In the genomic region with DNA sequence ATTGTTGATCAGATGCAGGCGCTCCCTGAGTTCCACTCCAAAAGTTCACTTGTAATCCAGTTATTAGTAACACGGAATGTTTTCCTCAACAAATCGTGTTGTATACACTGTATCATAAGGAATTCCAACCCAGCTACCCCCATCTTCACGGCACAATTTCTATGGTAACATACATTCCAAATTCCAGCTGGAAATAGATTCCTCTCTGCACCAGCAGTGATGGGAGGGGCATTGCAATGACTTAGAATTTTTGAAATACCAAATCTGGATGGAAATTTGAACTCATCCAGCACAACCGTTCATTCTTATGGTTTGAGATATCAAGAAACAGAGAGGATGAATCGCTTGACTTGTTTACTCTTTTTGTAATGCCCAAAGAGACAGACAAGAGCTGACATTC, we compare ENCODE assay signal across 27 cellular contexts. TPM values are rescaled to one million over a fixed set of nuclear protein-coding genes. Genes with fewer than 3 reads are reported as not detected.
DNase-seq lines count a peak whose midpoint lies in the region; ATAC-seq and TF ChIP-seq lines count a peak whose summit lies in the region.
"Had no signal": no experiment of that assay in that cellular context is flagged by ENCODE, and none has a peak within 500 bp of the region (broad histone marks: within the 10 kb centered on the region; RNA-seq: fewer than 3 reads in every experiment).

No MANE protein-coding gene starts in this region.

- peaks cover 29% of the 10 kb centered on the region for H3K36me3 Mint-ChIP-seq in osteocyte (ENCODE audit: unreplicated experiment)

- H3K27me3 ChIP-seq in SJSA1 (replicated peaks) (no peaks in the 10 kb centered on the region), fibroblast of lung (ENCODE audit: control insufficient read depth, insufficient read depth, low read length) (no peaks in the 10 kb centered on the region), vagina (no peaks in the 10 kb centered on the region)
- H3K27me3 ChIP-seq: foreskin keratinocyte, heart right ventricle, ovary, right atrium auricular region, SJCRH30 had no signal

- TF ChIP-seq CTCF in fibroblast of lung (conservative IDR thresholded peaks at IDR 0.05 in 1 of 2, IDR thresholded peaks at IDR 0.05 in 1 of 2; ENCODE audit: low read depth in 1 of 2, low read length in 2 of 2) (no peak), osteocyte (IDR thresholded peaks at IDR 0.05) (no peak), vagina (IDR thresholded peaks at IDR 0.05) (no peak)

- peaks cover 62% of the 10 kb centered on the region for H3K36me3 ChIP-seq in SJSA1
- H3K36me3 ChIP-seq in fibroblast of lung (ENCODE audit: control insufficient read depth, insufficient read depth, low read length), result no peaks in the 10 kb centered on the region
- H3K36me3 ChIP-seq in vagina, result peaks cover 0 to 52% of the 10 kb centered on the region in 2 donors
- H3K36me3 ChIP-seq: ovary had no signal

- H3K27ac ChIP-seq in SJSA1 (peak overlapping the region; percentile 26; the same call in 1 of the 2 replicates), fibroblast of lung (ENCODE audit: insufficient read depth, low read length) (no peak overlapping the region), vagina (no peak overlapping the region)
- H3K27ac ChIP-seq: foreskin keratinocyte, heart right ventricle, ovary, right atrium auricular region, SJCRH30 had no signal

- no peak overlapping the region for H3K4me3 Mint-ChIP-seq in osteocyte (ENCODE audit: unreplicated experiment)
- H3K4me3 Mint-ChIP-seq: activated T-cell treated with anti-CD3 and anti-CD28 coated beads, Interleukin-2, amount 50 U/mL, for 24 hours; CD8-positive, alpha-beta T cell; naive B cell; stimulated activated naive B cell treated with anti-CD40 and anti-IgM and Interleukin-4, amounts not matched to agents 10 μg/mL and 1 μg/mL and 100 μg/mL, for 72 hours had no signal

- no peaks in the 10 kb centered on the region for H3K27me3 Mint-ChIP-seq in osteocyte (ENCODE audit: unreplicated experiment)
- H3K27me3 Mint-ChIP-seq: activated T-cell treated with anti-CD3 and anti-CD28 coated beads, Interleukin-2, amount 50 U/mL, for 24 hours; naive B cell; stimulated activated naive B cell treated with anti-CD40 and anti-IgM and Interleukin-4, amounts not matched to agents 10 μg/mL and 1 μg/mL and 100 μg/mL, for 72 hours had no signal

- DNase-seq in AG20443 (ENCODE audit: low spot score), result peak; percentile 44
- peak; percentile 27 to 36 for DNase-seq in SJSA1 (ENCODE audit: low read depth in 1 of 2, low spot score in 2 of 2)
- peak; percentile 19 to 73 for DNase-seq in fibroblast of lung (ENCODE audit: low read depth in 2 of 2)
- DNase-seq in osteocyte (ENCODE audit: extremely low spot score, unreplicated experiment), result peak; percentile 40
- no peak for DNase-seq in NCI-H146 treated with DMSO at 0.1 percent for 48 hours (lab: John Stamatoyannopoulos, UW; ENCODE audit: unreplicated experiment)
- no peak for DNase-seq in vagina (ENCODE audit: extremely low spot score in 2 of 2)
- DNase-seq: activated T-cell treated with anti-CD3 and anti-CD28 coated beads, Interleukin-2, amount 50 U/mL, for 24 hours; AML-193; CD8-positive, alpha-beta T cell; central memory CD4-positive, alpha-beta T cell; foreskin keratinocyte; GOT3; heart right ventricle; Kasumi-1; mesendoderm; MV-4-11; naive B cell; NCI-H146; NCI-H2171 treated with DMSO at 0.1 percent for 48 hours; NCI-H69; ovary; SJCRH30; stimulated activated CD4-positive, alpha-beta T cell treated with anti-CD3 and anti-CD28 coated beads, Interleukin-12 subunit alpha, Interleukin-12 subunit beta, amount 100 ng/mL, for 4 hours; stimulated activated CD4-positive, alpha-beta T cell treated with anti-CD3 and anti-CD28 coated beads, Interleukin-4, amount 100 ng/mL, for 24 hours; stimulated activated naive B cell treated with anti-CD40 and anti-IgM and Interleukin-4, amounts not matched to agents 10 μg/mL and 1 μg/mL and 100 μg/mL, for 72 hours had no signal

- no peak for ATAC-seq in GM21423 (IDR thresholded peaks at IDR 0.05; ENCODE audit: unreplicated experiment)
- ATAC-seq: CD8-positive, alpha-beta T cell; foreskin keratinocyte; heart right ventricle; stimulated activated naive B cell treated with anti-CD40 and anti-IgM and Interleukin-4, amounts not matched to agents 10 μg/mL and 1 μg/mL and 100 μg/mL, for 72 hours had no signal

- H3K4me1 ChIP-seq in SJSA1 (replicated peaks), result peaks cover 12% of the 10 kb centered on the region; the same call in 1 of the 2 replicates
- H3K4me1 ChIP-seq in fibroblast of lung (ENCODE audit: control insufficient read depth, extremely low read depth, insufficient read depth, low read length), result no peaks in the 10 kb centered on the region
- no peaks in the 10 kb centered on the region for H3K4me1 ChIP-seq in vagina
- H3K4me1 ChIP-seq: foreskin keratinocyte, heart right ventricle, SJCRH30 had no signal

- no peak overlapping the region for H2AFZ ChIP-seq in fibroblast of lung (ENCODE audit: low read length)

- no peak for TF ChIP-seq POLR2A in vagina (IDR thresholded peaks at IDR 0.05)

- H3K79me2 ChIP-seq in fibroblast of lung (ENCODE audit: control insufficient read depth, insufficient read depth, low read length), result no peaks in the 10 kb centered on the region

- peak overlapping the region; percentile 66 for H3K27ac Mint-ChIP-seq in osteocyte (ENCODE audit: unreplicated experiment)
- H3K27ac Mint-ChIP-seq: activated T-cell treated with anti-CD3 and anti-CD28 coated beads, Interleukin-2, amount 50 U/mL, for 24 hours; stimulated activated naive B cell treated with anti-CD40 and anti-IgM and Interleukin-4, amounts not matched to agents 10 μg/mL and 1 μg/mL and 100 μg/mL, for 72 hours had no signal

- intact Hi-C loops in vagina (cut with DNase I), result no loop called here

- H3K4me3 ChIP-seq in SJSA1, result no peak overlapping the region
- no peak overlapping the region for H3K4me3 ChIP-seq in fibroblast of lung (replicated peaks in 1 of 4; ENCODE audit: control extremely low read depth in 1 of 4, insufficient read depth in 1 of 4, low read depth in 3 of 4, low read length in 4 of 4)
- H3K4me3 ChIP-seq in vagina, result no peak overlapping the region
- H3K4me3 ChIP-seq: heart right ventricle, ovary, right atrium auricular region, SJCRH30 had no signal

- H3K9me3 Mint-ChIP-seq in osteocyte (ENCODE audit: unreplicated experiment), result no peaks in the 10 kb centered on the region
- H3K9me3 Mint-ChIP-seq: activated T-cell treated with anti-CD3 and anti-CD28 coated beads, Interleukin-2, amount 50 U/mL, for 24 hours; CD8-positive, alpha-beta T cell; naive B cell; stimulated activated naive B cell treated with anti-CD40 and anti-IgM and Interleukin-4, amounts not matched to agents 10 μg/mL and 1 μg/mL and 100 μg/mL, for 72 hours had no signal

- H3K4me1 Mint-ChIP-seq in osteocyte (ENCODE audit: unreplicated experiment), result peaks cover 25% of the 10 kb centered on the region
- H3K4me1 Mint-ChIP-seq: naive B cell; stimulated activated naive B cell treated with anti-CD40 and anti-IgM and Interleukin-4, amounts not matched to agents 10 μg/mL and 1 μg/mL and 100 μg/mL, for 72 hours had no signal

- H4K20me1 ChIP-seq in fibroblast of lung (ENCODE audit: control insufficient read depth, extremely low read depth, insufficient read depth, low read length), result no peaks in the 10 kb centered on the region

- H3K9ac ChIP-seq in fibroblast of lung (ENCODE audit: insufficient read depth, low read length), result no peak overlapping the region

- no peaks in the 10 kb centered on the region for H3K9me3 ChIP-seq in SJSA1 (replicated peaks)
- H3K9me3 ChIP-seq in fibroblast of lung (ENCODE audit: control insufficient read depth, insufficient read depth, low read depth, low read length), result no peaks in the 10 kb centered on the region
- H3K9me3 ChIP-seq in vagina, result no peaks in the 10 kb centered on the region
- H3K9me3 ChIP-seq: heart right ventricle, ovary, right atrium auricular region, SJCRH30 had no signal

- no peak overlapping the region for H3K4me2 ChIP-seq in fibroblast of lung (ENCODE audit: extremely low read depth, insufficient read depth, low read length)

RNA-seq across cellular contexts. Expression of gene RHEB, which starts 38.9 kb away (rescaled TPM):
- 203 and 290 TPM in 2 replicates for total RNA-seq in SJSA1 (2014; rRNA removed; shearing (Covaris generic))
- 62.9 and 81.4 TPM in 2 replicates for total RNA-seq in fibroblast of lung
- polyA plus RNA-seq in fibroblast of lung, result 122 and 135 TPM in 2 replicates
- polyA plus RNA-seq in fibroblast of lung (2012), result 103 and 106 TPM in 2 replicates
- polyA minus RNA-seq in fibroblast of lung (ENCODE audit: low replicate concordance), result 6.8 and 8.6 TPM in 2 replicates
- total RNA-seq in osteocyte, result 97.2 and 97.7 TPM in 2 replicates
- 74.2 TPM for total RNA-seq in vagina

Comparison
In these comparisons a context has a peak if more than half of its experiments do, and no peak if none do; other contexts are left out.
1. DNase-seq: peak in AG20443 (single experiment), SJSA1 (2 of 2), fibroblast of lung (2 of 2) and osteocyte (single experiment); none in NCI-H146 treated with DMSO at 0.1 percent for 48 hours (single experiment) and vagina (0 of 2).